Comparison of ENCODE assay signal across 14 cellular contexts in the genomic region with DNA sequence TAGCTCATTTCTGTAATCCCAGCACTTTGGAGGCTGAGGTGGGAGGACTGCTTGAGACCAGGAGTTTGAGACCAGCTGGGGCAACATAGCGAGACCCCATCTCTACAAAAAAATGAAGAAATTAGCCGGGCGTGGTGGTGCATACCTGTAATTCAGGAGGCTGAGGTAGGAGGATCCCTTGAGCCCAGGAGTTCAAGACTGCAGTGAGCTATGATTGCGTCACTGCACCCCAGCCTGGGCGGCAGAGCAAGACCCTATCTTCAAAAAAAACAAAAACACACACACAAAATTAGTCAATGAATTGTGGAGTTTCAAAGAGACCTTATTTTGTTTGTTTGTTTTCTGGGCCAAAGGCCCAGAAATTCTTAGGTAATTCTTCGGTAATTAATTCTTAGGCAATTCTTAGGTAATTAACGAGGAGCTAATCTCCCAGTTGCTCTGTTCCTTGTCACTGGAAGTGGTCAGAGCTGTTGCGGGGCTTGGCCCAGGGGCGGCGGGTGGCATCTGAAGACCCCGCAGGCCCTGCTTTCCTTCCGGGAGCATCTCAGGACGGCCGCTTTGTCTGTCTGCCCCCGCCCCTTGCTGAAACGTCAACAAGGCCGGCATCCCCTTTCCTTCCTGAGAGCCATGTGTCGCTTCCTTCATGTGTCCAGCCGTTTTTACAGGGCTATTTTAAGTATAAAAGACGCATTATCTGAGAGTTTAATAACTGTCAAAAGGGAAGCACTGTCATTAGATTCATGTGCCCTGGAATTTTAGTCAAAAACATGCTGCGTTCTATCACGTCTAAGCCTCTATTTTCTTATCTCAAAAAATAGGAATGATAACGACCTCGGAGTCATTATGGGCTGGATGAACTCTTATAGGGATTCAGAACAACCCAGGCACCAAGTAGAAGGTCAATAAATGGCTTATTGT.
DNase-seq lines count a peak whose midpoint lies in the region; ATAC-seq, FAIRE-seq and TF ChIP-seq lines count a peak whose summit lies in the region.
"Had no signal": no experiment of that assay in that cellular context is flagged by ENCODE, and none has a peak within 500 bp of the region (broad histone marks: within the 10 kb centered on the region; RNA-seq: fewer than 3 reads in every experiment).

No MANE protein-coding gene starts in this region.

- no peak for TF ChIP-seq RAD21 in H1 (IDR thresholded peaks at IDR 0.05 in 1 of 2, conservative IDR thresholded peaks at IDR 0.05 in 1 of 2; ENCODE audit: low read depth in 2 of 2, low read length in 2 of 2)
- TF ChIP-seq RAD21 in liver (IDR thresholded peaks at IDR 0.05), result peak; percentile 25 to 30

- peaks cover 5% of the 10 kb centered on the region for H3K4me1 Mint-ChIP-seq in activated CD4-positive, alpha-beta memory T cell treated with anti-CD3 and anti-CD28 coated beads, Interleukin-2, amount 10 ng/mL, durations not matched to agents 7 days and 5 days
- H3K4me1 Mint-ChIP-seq in activated naive CD4-positive, alpha-beta T cell treated with anti-CD3 and anti-CD28 coated beads for 36 hours (ENCODE audit: low read depth), result peaks cover 5% of the 10 kb centered on the region

- H3K9me3 ChIP-seq in H1 (ENCODE audit: insufficient read depth in 2 of 2, low read depth in 1 of 2, low read length in 1 of 2) (peaks cover 0 to 4% of the 10 kb centered on the region in 2 experiments; a peak in 1 of 4 replicates), liver (ENCODE audit: control insufficient read depth in 4 of 4, low read length in 3 of 4) (peaks cover 0 to 3% (median 1%) of the 10 kb centered on the region in 4 donors), thoracic aorta (no peaks in the 10 kb centered on the region)

- no peak overlapping the region for H4K91ac ChIP-seq in H1 (replicated peaks; ENCODE audit: insufficient read length, low read length)

- no peak overlapping the region for H3K4ac ChIP-seq in H1 (replicated peaks; ENCODE audit: insufficient read length, low read depth, low read length)

- H3K56ac ChIP-seq in H1 (replicated peaks; ENCODE audit: insufficient read length, low read depth, low read length), result no peak overlapping the region

- H4K20me1 ChIP-seq in H1 (replicated peaks in 1 of 2; ENCODE audit: control insufficient read depth in 1 of 2, insufficient read depth in 2 of 2, low read length in 2 of 2), result peaks cover 5 to 7% of the 10 kb centered on the region in 2 experiments

- FAIRE-seq in H1 (lab: Jason Lieb, UNC), result no peak

- H2AK5ac ChIP-seq in H1 (ENCODE audit: low read depth, low read length), result no peak overlapping the region

- peaks cover 4% of the 10 kb centered on the region for H3K36me3 Mint-ChIP-seq in activated CD4-positive, alpha-beta memory T cell treated with anti-CD3 and anti-CD28 coated beads, Interleukin-2, amount 10 ng/mL, durations not matched to agents 7 days and 5 days (ENCODE audit: low read depth)
- H3K36me3 Mint-ChIP-seq in activated naive CD4-positive, alpha-beta T cell treated with anti-CD3 and anti-CD28 coated beads for 36 hours (ENCODE audit: low read depth), result peaks cover 9% of the 10 kb centered on the region

- H4K5ac ChIP-seq in H1 (ENCODE audit: insufficient read length, low read depth, low read length), result no peak overlapping the region

- CTCF ChIA-PET in H1 (lab: Charles Lee; ENCODE audit: partially characterized antibody), result interaction anchor here (0.9 kb wide), 1 partner anchor 26 kb away, joined by 3 read pairs; no protein-coding TSS in a partner anchor
- CTCF ChIA-PET in activated CD4-positive, alpha-beta memory T cell treated with anti-CD3 and anti-CD28 coated beads, Interleukin-2, amount 10 ng/mL, durations not matched to agents 7 days and 5 days (lab: Charles Lee), result interaction anchor here (0.7 kb wide), 1 partner anchor 200 kb away, joined by 5 read pairs; no protein-coding TSS in a partner anchor
- CTCF ChIA-PET in activated naive CD4-positive, alpha-beta T cell treated with anti-CD3 and anti-CD28 coated beads for 36 hours (lab: Charles Lee), result interaction anchor here (0.6 kb wide), 1 partner anchor 110 kb away, joined by 3 read pairs; no protein-coding TSS in a partner anchor

- H3K9ac ChIP-seq in H1 (replicated peaks in 1 of 4; ENCODE audit: extremely low read depth in 1 of 4, low read depth in 3 of 4, low read length in 3 of 4), result no peak overlapping the region
- no peak overlapping the region for H3K9ac ChIP-seq in liver (ENCODE audit: low read depth in 1 of 2, low read length in 2 of 2)

- TF ChIP-seq CTCF in H1 (IDR thresholded peaks at IDR 0.05; ENCODE audit: control extremely low read depth in 1 of 3, insufficient read depth in 1 of 3, low read depth in 1 of 3, low read length in 3 of 3) (no peak), liver (IDR thresholded peaks at IDR 0.05; ENCODE audit: low read depth, low read length, missing input control) (no peak), thoracic aorta (IDR thresholded peaks at IDR 0.05) (no peak)

- no peak overlapping the region for H3K4me3 Mint-ChIP-seq in activated CD4-positive, alpha-beta memory T cell treated with anti-CD3 and anti-CD28 coated beads, Interleukin-2, amount 10 ng/mL, durations not matched to agents 7 days and 5 days
- H3K4me3 Mint-ChIP-seq in activated naive CD4-positive, alpha-beta T cell treated with anti-CD3 and anti-CD28 coated beads for 36 hours, result no peak overlapping the region
- H3K4me3 Mint-ChIP-seq: stimulated activated naive CD8-positive, alpha-beta T cell treated with anti-CD3 and anti-CD28 coated beads, Interleukin-15, Interleukin-2, amounts not matched to agents 100 ng/mL and 50 ng/mL, for 24 hours had no signal

- TF ChIP-seq EP300 in H1 (IDR thresholded peaks at IDR 0.05; ENCODE audit: borderline replicate concordance in 1 of 2, low read depth in 2 of 2, low read length in 2 of 2), result no peak

- WGBS in H1 (ENCODE audit: extremely low coverage in 1 of 2, insufficient coverage in 1 of 2, insufficient read length in 1 of 2, insufficient replicate concordance in 2 of 2, low coverage in 1 of 2, low lambda C conversion rate in 2 of 2, missing lambda C conversion rate in 1 of 2), 2 experiments, result 91% methylated on average over 19 of the region's 24 CpGs; no CpG with 5 or more reads in 1 of the 2 experiments
- WGBS in liver, result 43% methylated on average over 24 of the region's 24 CpGs

- H2BK120ac ChIP-seq in H1 (replicated peaks; ENCODE audit: low read depth, low read length), result no peak overlapping the region

- H3K79me1 ChIP-seq in H1 (ENCODE audit: low read depth, low read length), result peaks cover 12% of the 10 kb centered on the region

- H2BK12ac ChIP-seq in H1 (ENCODE audit: low read depth, low read length), result no peak overlapping the region

- H3K9me3 Mint-ChIP-seq in activated CD4-positive, alpha-beta memory T cell treated with anti-CD3 and anti-CD28 coated beads, Interleukin-2, amount 10 ng/mL, durations not matched to agents 7 days and 5 days, result peaks cover 4% of the 10 kb centered on the region
- H3K9me3 Mint-ChIP-seq in activated naive CD4-positive, alpha-beta T cell treated with anti-CD3 and anti-CD28 coated beads for 36 hours, result no peaks in the 10 kb centered on the region
- H3K9me3 Mint-ChIP-seq: stimulated activated naive CD8-positive, alpha-beta T cell treated with anti-CD3 and anti-CD28 coated beads, Interleukin-15, Interleukin-2, amounts not matched to agents 100 ng/mL and 50 ng/mL, for 24 hours had no signal

- no peak for TF ChIP-seq POLR2A in H1 (IDR thresholded peaks at IDR 0.05; ENCODE audit: control extremely low read depth in 1 of 2, low read depth in 2 of 2, low read length in 2 of 2)

- no peak overlapping the region for H3K23ac ChIP-seq in H1 (ENCODE audit: insufficient read length)

- DNase-seq in NCI-H2227 (lab: John Stamatoyannopoulos, UW; ENCODE audit: unreplicated experiment) (peak; percentile 82), H1 (ENCODE audit: low read depth in 1 of 2, low spot score in 2 of 2) (no peak), thoracic aorta (ENCODE audit: low spot score) (no peak), MV-4-11 (lab: John Stamatoyannopoulos, UW) (no peak), NCI-H748 treated with DMSO at 0.1 percent for 48 hours (lab: John Stamatoyannopoulos, UW) (no peak)
- DNase-seq in activated CD4-positive, alpha-beta memory T cell treated with anti-CD3 and anti-CD28 coated beads, Interleukin-2, amount 10 ng/mL, durations not matched to agents 7 days and 5 days, result no peak
- DNase-seq in activated naive CD4-positive, alpha-beta T cell treated with anti-CD3 and anti-CD28 coated beads for 36 hours, result no peak
- DNase-seq: activated CD4-positive, alpha-beta T cell treated with anti-CD3 and anti-CD28 coated beads, Interleukin-2, amount 50 U/mL, for 48 hours; activated effector memory CD4-positive, alpha-beta T cell treated with anti-CD3 and anti-CD28 coated beads, Interleukin-2, amount 50 U/mL, for 16 hours; caudate nucleus; erythroblast; OCI-M1 had no signal

- no peak overlapping the region for H3K27ac Mint-ChIP-seq in activated CD4-positive, alpha-beta memory T cell treated with anti-CD3 and anti-CD28 coated beads, Interleukin-2, amount 10 ng/mL, durations not matched to agents 7 days and 5 days
- no peak overlapping the region for H3K27ac Mint-ChIP-seq in activated naive CD4-positive, alpha-beta T cell treated with anti-CD3 and anti-CD28 coated beads for 36 hours
- H3K27ac Mint-ChIP-seq: stimulated activated naive CD8-positive, alpha-beta T cell treated with anti-CD3 and anti-CD28 coated beads, Interleukin-15, Interleukin-2, amounts not matched to agents 100 ng/mL and 50 ng/mL, for 24 hours had no signal

- no peaks in the 10 kb centered on the region for H3K23me2 ChIP-seq in H1 (ENCODE audit: low read depth, low read length)

- POLR2A ChIA-PET in H1 (lab: Charles Lee; ENCODE audit: partially characterized antibody), result interaction anchor here (0.9 to 1.3 kb wide), 2 partner anchors 8 to 21 kb away, joined by 3 to 4 read pairs; no protein-coding TSS in a partner anchor
- POLR2A ChIA-PET in activated CD4-positive, alpha-beta memory T cell treated with anti-CD3 and anti-CD28 coated beads, Interleukin-2, amount 10 ng/mL, durations not matched to agents 7 days and 5 days (lab: Charles Lee), result no interaction called here

- peaks cover 0 to 89% of the 10 kb centered on the region in 2 experiments; a peak in 2 of 4 replicates for H3K79me2 ChIP-seq in H1 (ENCODE audit: control insufficient read depth in 1 of 2, insufficient read depth in 2 of 2, low read length in 2 of 2)

- no peak overlapping the region for H3K14ac ChIP-seq in H1 (ENCODE audit: insufficient read length)

- H3K27me3 ChIP-seq in H1 (replicated peaks in 1 of 4; ENCODE audit: control insufficient read depth in 3 of 4, extremely low read depth in 1 of 4, insufficient read depth in 3 of 4, low read length in 3 of 4), result no peaks in the 10 kb centered on the region
- H3K27me3 ChIP-seq in liver (ENCODE audit: control insufficient read depth in 4 of 4, insufficient read depth in 4 of 4, low read length in 3 of 4), result no peaks in the 10 kb centered on the region
- no peaks in the 10 kb centered on the region for H3K27me3 ChIP-seq in thoracic aorta (replicated peaks; ENCODE audit: insufficient read depth)

- H2BK15ac ChIP-seq in H1 (ENCODE audit: low read length), result no peak overlapping the region

- intact Hi-C loops in activated naive CD4-positive, alpha-beta T cell treated with anti-CD3 and anti-CD28 coated beads for 36 hours (cut with micrococcal nuclease), result no loop called here

- no peak overlapping the region for H2AFZ ChIP-seq in H1 (ENCODE audit: low read length)

- H3K4me1 ChIP-seq in H1 (replicated peaks in 1 of 4; ENCODE audit: control insufficient read depth in 3 of 4, insufficient read depth in 4 of 4, low read length in 3 of 4) (peaks cover 0 to 10% (median 6%) of the 10 kb centered on the region in 4 experiments; a peak in 5 of 7 replicates), liver (ENCODE audit: control insufficient read depth in 4 of 4, insufficient read depth in 4 of 4, low read length in 3 of 4) (peaks cover 0 to 7% (median 4%) of the 10 kb centered on the region in 4 donors), thoracic aorta (ENCODE audit: control insufficient read depth in 1 of 2, low read depth in 2 of 2) (peaks cover 23 to 60% of the 10 kb centered on the region in 2 donors)

- no peak overlapping the region for H3K4me2 ChIP-seq in H1 (ENCODE audit: insufficient read depth in 1 of 2, low read depth in 2 of 2, low read length in 2 of 2)

- H3K27ac ChIP-seq in H1 (ENCODE audit: low read depth, low read length) (no peak overlapping the region), liver (ENCODE audit: low read depth in 1 of 2, low read length in 2 of 2) (peak overlapping the region; percentile 74 to 82), thoracic aorta (peak overlapping the region; percentile 25 to 56)

- ATAC-seq in thoracic aorta (ENCODE audit: insufficient number of reproducible peaks, low FRiP score, low read depth), result no peak

- H2BK20ac ChIP-seq in H1 (ENCODE audit: low read length), result no peak overlapping the region

- H3K4me3 ChIP-seq in H1 (ENCODE audit: extremely low read depth in 1 of 4, insufficient read depth in 2 of 4, low read depth in 3 of 4, low read length in 4 of 4) (no peak overlapping the region), liver (ENCODE audit: low read depth in 1 of 3, low read length in 3 of 3) (no peak overlapping the region), thoracic aorta (no peak overlapping the region)

- no peaks in the 10 kb centered on the region for H3K27me3 Mint-ChIP-seq in activated CD4-positive, alpha-beta memory T cell treated with anti-CD3 and anti-CD28 coated beads, Interleukin-2, amount 10 ng/mL, durations not matched to agents 7 days and 5 days
- no peaks in the 10 kb centered on the region for H3K27me3 Mint-ChIP-seq in activated naive CD4-positive, alpha-beta T cell treated with anti-CD3 and anti-CD28 coated beads for 36 hours (ENCODE audit: low read depth)
- H3K27me3 Mint-ChIP-seq: stimulated activated naive CD8-positive, alpha-beta T cell treated with anti-CD3 and anti-CD28 coated beads, Interleukin-15, Interleukin-2, amounts not matched to agents 100 ng/mL and 50 ng/mL, for 24 hours had no signal

- H2BK5ac ChIP-seq in H1 (ENCODE audit: low read depth, low read length), result no peak overlapping the region

- no peak overlapping the region for H4K8ac ChIP-seq in H1 (ENCODE audit: extremely low read depth, insufficient read depth, low read length)

- H3K18ac ChIP-seq in H1 (ENCODE audit: extremely low read depth, low read length), result no peak overlapping the region

- H3K36me3 ChIP-seq in H1 (ENCODE audit: control insufficient read depth in 2 of 4, insufficient read depth in 4 of 4, low read length in 3 of 4), result no peaks in the 10 kb centered on the region
- no peaks in the 10 kb centered on the region for H3K36me3 ChIP-seq in liver (ENCODE audit: control insufficient read depth in 4 of 4, insufficient read depth in 3 of 4, low read depth in 1 of 4, low read length in 3 of 4)
- H3K36me3 ChIP-seq in thoracic aorta, result no peaks in the 10 kb centered on the region
